In genomic region chr6:33123732-33124524, GRCh38 we compare ENCODE assay signal across 1 cellular context.
TF ChIP-seq lines count a peak whose summit lies in the region.

No MANE protein-coding gene starts in this region.

TF ChIP-seq in GM23338, 12 proteins besides CTCF, POLR2A, EP300 and RAD21 (continued from another document):
- TF ChIP-seq, protein P1, sequence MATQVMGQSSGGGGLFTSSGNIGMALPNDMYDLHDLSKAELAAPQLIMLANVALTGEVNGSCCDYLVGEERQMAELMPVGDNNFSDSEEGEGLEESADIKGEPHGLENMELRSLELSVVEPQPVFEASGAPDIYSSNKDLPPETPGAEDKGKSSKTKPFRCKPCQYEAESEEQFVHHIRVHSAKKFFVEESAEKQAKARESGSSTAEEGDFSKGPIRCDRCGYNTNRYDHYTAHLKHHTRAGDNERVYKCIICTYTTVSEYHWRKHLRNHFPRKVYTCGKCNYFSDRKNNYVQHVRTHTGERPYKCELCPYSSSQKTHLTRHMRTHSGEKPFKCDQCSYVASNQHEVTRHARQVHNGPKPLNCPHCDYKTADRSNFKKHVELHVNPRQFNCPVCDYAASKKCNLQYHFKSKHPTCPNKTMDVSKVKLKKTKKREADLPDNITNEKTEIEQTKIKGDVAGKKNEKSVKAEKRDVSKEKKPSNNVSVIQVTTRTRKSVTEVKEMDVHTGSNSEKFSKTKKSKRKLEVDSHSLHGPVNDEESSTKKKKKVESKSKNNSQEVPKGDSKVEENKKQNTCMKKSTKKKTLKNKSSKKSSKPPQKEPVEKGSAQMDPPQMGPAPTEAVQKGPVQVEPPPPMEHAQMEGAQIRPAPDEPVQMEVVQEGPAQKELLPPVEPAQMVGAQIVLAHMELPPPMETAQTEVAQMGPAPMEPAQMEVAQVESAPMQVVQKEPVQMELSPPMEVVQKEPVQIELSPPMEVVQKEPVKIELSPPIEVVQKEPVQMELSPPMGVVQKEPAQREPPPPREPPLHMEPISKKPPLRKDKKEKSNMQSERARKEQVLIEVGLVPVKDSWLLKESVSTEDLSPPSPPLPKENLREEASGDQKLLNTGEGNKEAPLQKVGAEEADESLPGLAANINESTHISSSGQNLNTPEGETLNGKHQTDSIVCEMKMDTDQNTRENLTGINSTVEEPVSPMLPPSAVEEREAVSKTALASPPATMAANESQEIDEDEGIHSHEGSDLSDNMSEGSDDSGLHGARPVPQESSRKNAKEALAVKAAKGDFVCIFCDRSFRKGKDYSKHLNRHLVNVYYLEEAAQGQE (IDR thresholded peaks at IDR 0.05; ENCODE audit: unreplicated experiment), result no peak
